Comparison of ENCODE assay signal across 11 cellular contexts in the genomic region with DNA sequence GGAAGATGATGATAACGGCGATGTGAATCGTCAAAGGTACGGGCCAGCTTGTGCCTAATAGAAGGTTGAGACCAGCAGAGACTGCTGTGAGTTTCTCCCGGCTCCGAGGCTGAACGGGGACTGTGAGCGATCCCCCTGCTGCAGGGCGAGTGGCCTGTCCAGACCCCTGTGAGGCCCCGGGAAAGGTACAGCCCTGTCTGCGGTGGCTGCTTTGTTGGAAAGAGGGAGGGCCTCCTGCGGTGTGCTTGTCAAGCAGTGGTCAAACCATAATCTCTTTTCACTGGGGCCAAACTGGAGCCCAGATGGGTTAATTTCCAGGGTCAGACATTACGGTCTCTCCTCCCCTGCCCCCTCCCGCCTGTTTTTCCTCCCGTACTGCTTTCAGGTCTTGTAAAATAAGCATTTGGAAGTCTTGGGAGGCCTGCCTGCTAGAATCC. TPM values are rescaled to one million over a fixed set of nuclear protein-coding genes. Genes with fewer than 3 reads are reported as not detected.
A peak's percentile ranks its signal among the peaks of the same experiment; 100 is the strongest.
DNase-seq lines count a peak whose midpoint lies in the region; ATAC-seq, FAIRE-seq and TF ChIP-seq lines count a peak whose summit lies in the region.
"Had no signal": no experiment of that assay in that cellular context is flagged by ENCODE, and none has a peak within 500 bp of the region (broad histone marks: within the 10 kb centered on the region; RNA-seq: fewer than 3 reads in every experiment).

No MANE protein-coding gene starts in this region.

- H3K9me3 Mint-ChIP-seq in naive thymus-derived CD8-positive, alpha-beta T cell: peaks cover 0 to 2% (median 0%) of the 10 kb centered on the region in 9 donors

- in situ Hi-C loops in HepG2 (cut with HindIII; ENCODE audit: extremely low pct_ligation_motif_present, low pct_unique_long_range_greater_than_20kb): no loop called here

- H3K4me2 ChIP-seq in neural cell (ENCODE audit: low read length) (no peak overlapping the region), HepG2 (ENCODE audit: low read depth, low read length) (no peak overlapping the region)

- H3K27ac ChIP-seq in esophagus (ENCODE audit: low read depth in 2 of 2, low read length in 1 of 2): peak overlapping the region; percentile 73 to 92
- no peak overlapping the region for H3K27ac ChIP-seq in neural cell (ENCODE audit: low read length)
- H3K27ac ChIP-seq in HepG2 (ENCODE audit: extremely low read length, insufficient read depth, low read length): no peak overlapping the region

- TF ChIP-seq EP300 in neural cell (conservative IDR thresholded peaks at IDR 0.05; ENCODE audit: poor library complexity, severe bottlenecking): no peak
- TF ChIP-seq EP300 in HepG2 (IDR thresholded peaks at IDR 0.05; ENCODE audit: low read depth in 2 of 2, low read length in 2 of 2): no peak
- TF ChIP-seq EP300 in HepG2 (CRISPR knock-in tag; IDR thresholded peaks at IDR 0.05; ENCODE audit: borderline replicate concordance): no peak

- no peak for ATAC-seq in HepG2
- no peak for ATAC-seq in naive thymus-derived CD8-positive, alpha-beta T cell

- H3F3A ChIP-seq in neural cell (ENCODE audit: insufficient read depth, low read length, poor library complexity, severe bottlenecking): no peaks in the 10 kb centered on the region

- no peaks in the 10 kb centered on the region for H3K9me2 ChIP-seq in neural cell (ENCODE audit: insufficient read depth, low read length)

- peaks cover 0 to 14% of the 10 kb centered on the region in 2 donors for H3K4me1 ChIP-seq in esophagus (ENCODE audit: control insufficient read depth in 2 of 2, insufficient read depth in 2 of 2, low read length in 1 of 2)
- peaks cover 34% of the 10 kb centered on the region for H3K4me1 ChIP-seq in HepG2 (ENCODE audit: insufficient read depth, low read length)

- H4K20me1 ChIP-seq in neural cell (ENCODE audit: insufficient read depth): no peaks in the 10 kb centered on the region
- H4K20me1 ChIP-seq in HepG2 (ENCODE audit: insufficient read depth, low read length): no peaks in the 10 kb centered on the region

- FAIRE-seq in HepG2 (lab: Jason Lieb, UNC): no peak

- no peak overlapping the region for H3K4me3 Mint-ChIP-seq in naive thymus-derived CD8-positive, alpha-beta T cell

- intact Hi-C loops in HepG2 (cut with micrococcal nuclease; ENCODE audit: unreplicated experiment): no loop called here

- BruUV-seq in HepG2 (replicated peaks; lab: Mats Ljungman, UMichigan): no TSS peak

- no peaks in the 10 kb centered on the region for H3K36me3 ChIP-seq in esophagus (ENCODE audit: control insufficient read depth in 2 of 2, insufficient read depth in 2 of 2, low read length in 1 of 2)
- no peaks in the 10 kb centered on the region for H3K36me3 ChIP-seq in neural cell (ENCODE audit: insufficient read depth, low read length)
- no peaks in the 10 kb centered on the region for H3K36me3 ChIP-seq in HepG2 (replicated peaks in 1 of 2; ENCODE audit: control insufficient read depth in 1 of 2, insufficient read depth in 2 of 2, low read length in 2 of 2)

- no peak overlapping the region for H2AFZ ChIP-seq in neural cell (ENCODE audit: low read depth, low read length)
- H2AFZ ChIP-seq in HepG2 (ENCODE audit: low read length): no peak overlapping the region

- POLR2A ChIA-PET in AG04449 (lab: Yijun Ruan, JAX) (interaction anchor here (1.2 to 1.6 kb wide), 3 partner anchors 134 to 233 kb away, joined by 3 to 4 read pairs (median 4); no protein-coding TSS in a partner anchor), HepG2 (lab: Yijun Ruan, JAX) (no interaction called here)
- POLR2A ChIA-PET in naive thymus-derived CD8-positive, alpha-beta T cell (lab: Charles Lee): no interaction called here

- H3K27ac Mint-ChIP-seq in naive thymus-derived CD8-positive, alpha-beta T cell: no peak overlapping the region

- no peak for DNase-seq in AG04449 (ENCODE audit: low read depth, low spot score)
- peak; percentile 14 for DNase-seq in NCI-H69 (lab: John Stamatoyannopoulos, UW)
- no peak for DNase-seq in HepG2 (ENCODE audit: low spot score)
- DNase-seq in naive thymus-derived CD8-positive, alpha-beta T cell: no peak
- DNase-seq in A172 (ENCODE audit: low spot score): no peak
- DNase-seq in activated CD4-positive, alpha-beta T cell treated with anti-CD3 and anti-CD28 coated beads, Interleukin-2, amount 50 U/mL, for 48 hours: no peak
- DNase-seq: activated effector memory CD4-positive, alpha-beta T cell treated with anti-CD3 and anti-CD28 coated beads, Interleukin-2, amount 50 U/mL, for 16 hours; GOT3; NCI-H526 had no signal

- H3K27me3 Mint-ChIP-seq in naive thymus-derived CD8-positive, alpha-beta T cell: peaks cover 22 to 46% (median 37%) of the 10 kb centered on the region in 5 donors

- TF ChIP-seq RAD21 in neural cell (conservative IDR thresholded peaks at IDR 0.05) (no peak), HepG2 (CRISPR knock-in tag; IDR thresholded peaks at IDR 0.05) (no peak)

- H3K9me3 ChIP-seq in esophagus (ENCODE audit: control insufficient read depth in 2 of 2, insufficient read depth in 1 of 2, low read depth in 1 of 2, low read length in 1 of 2): peaks cover 0 to 5% of the 10 kb centered on the region in 2 donors
- no peaks in the 10 kb centered on the region for H3K9me3 ChIP-seq in neural cell (ENCODE audit: low read length)
- H3K9me3 ChIP-seq in HepG2 (ENCODE audit: low read length): no peaks in the 10 kb centered on the region

- CTCF ChIA-PET in AG04449 (lab: Yijun Ruan, JAX) (interaction anchor here (0.8 to 2.4 kb wide), 12 partner anchors 8 to 241 kb away, joined by 3 to 35 read pairs (median 9); no protein-coding TSS in a partner anchor), HepG2 (lab: Yijun Ruan, JAX; ENCODE audit: low intra/inter-chr PET ratio, low total read pairs) (no interaction called here)

- WGBS in esophagus, 2 donors: 52% methylated on average over 15 of the region's 15 CpGs
- WGBS in HepG2 (ENCODE audit: low lambda C conversion rate): 62% methylated on average over 15 of the region's 15 CpGs

- TF ChIP-seq CTCF in AG04449 (IDR thresholded peaks at IDR 0.05; ENCODE audit: insufficient read depth, low read length, missing control alignments) (no peak), neural cell (IDR thresholded peaks at IDR 0.05; ENCODE audit: poor library complexity, severe bottlenecking) (no peak), HepG2 (CRISPR knock-in tag; IDR thresholded peaks at IDR 0.05) (no peak)

- H3K4me3 ChIP-seq in AG04449 (ENCODE audit: low read depth, low read length): peak overlapping the region; percentile 91
- peak overlapping the region; percentile 9 to 77 for H3K4me3 ChIP-seq in esophagus (ENCODE audit: low read depth in 1 of 2, low read length in 2 of 2)
- H3K4me3 ChIP-seq in neural cell (ENCODE audit: low read length): peak overlapping the region; percentile 70
- no peak overlapping the region for H3K4me3 ChIP-seq in HepG2 (replicated peaks in 1 of 3; ENCODE audit: insufficient read depth in 1 of 3, low read depth in 2 of 3, low read length in 3 of 3)

- H3K27me3 ChIP-seq in esophagus (ENCODE audit: control insufficient read depth in 1 of 2, insufficient read depth in 2 of 2, low read length in 2 of 2) (no peaks in the 10 kb centered on the region), neural cell (ENCODE audit: insufficient read depth, low read depth, low read length) (peaks cover 61% of the 10 kb centered on the region), HepG2 (ENCODE audit: control insufficient read depth in 1 of 2, insufficient read depth in 2 of 2, low read length in 2 of 2) (peaks cover 2 to 42% of the 10 kb centered on the region in 2 experiments; a peak in 4 of 5 replicates)

- H3K4me1 Mint-ChIP-seq in naive thymus-derived CD8-positive, alpha-beta T cell: peaks cover 9 to 14% (median 11%) of the 10 kb centered on the region in 4 donors

- peaks cover 21% of the 10 kb centered on the region for H3K79me2 ChIP-seq in neural cell (replicated peaks; ENCODE audit: insufficient read depth, low read length)
- H3K79me2 ChIP-seq in HepG2 (ENCODE audit: insufficient read depth, low read length): no peaks in the 10 kb centered on the region

- H3K36me3 Mint-ChIP-seq in naive thymus-derived CD8-positive, alpha-beta T cell: no peaks in the 10 kb centered on the region

- no peak for TF ChIP-seq POLR2A in HepG2 (IDR thresholded peaks at IDR 0.05; ENCODE audit: insufficient read depth in 1 of 2, low read depth in 2 of 2, low read length in 2 of 2)

- H3K9ac ChIP-seq in neural cell (ENCODE audit: low read length) (peak overlapping the region; percentile 4), HepG2 (ENCODE audit: insufficient read depth, low read depth, low read length) (no peak overlapping the region)

RNA-seq across cellular contexts. Expression of gene FZD7, which starts 3.0 kb away (rescaled TPM):
- polyA plus RNA-seq in esophagus (1 to 10 TPM; 2.7 to 5.7 TPM), neural cell (0.76 and 1.8 TPM in 2 replicates), HepG2 (2011; rRNA removed) (0.38 and 0.48 TPM in 2 replicates)
- 2.4 and 2.5 TPM in 2 replicates for polyA minus RNA-seq in neural cell
- 0.13 TPM in 1 of 2 replicates, not detected in the other for total RNA-seq in HepG2 (2016; rRNA removed; fragmentation: Illumina TruSeq; extraction: Trizol)
- not detected in 2 replicates for total RNA-seq in HepG2 (2016; cell fraction: cytosol; rRNA removed; fragmentation: Illumina TruSeq; extraction: Trizol; ENCODE audit: low read depth)
- 0.06 and 0.24 TPM in 2 replicates for total RNA-seq in HepG2 (2016; cell fraction: insoluble cytoplasmic fraction; rRNA removed; fragmentation: Illumina TruSeq; extraction: Trizol)
- 0.03 TPM in 1 of 2 replicates, not detected in the other for total RNA-seq in HepG2 (2016; cell fraction: membrane; rRNA removed; fragmentation: Illumina TruSeq; extraction: Trizol)
- 0.19 and 0.31 TPM in 2 replicates for total RNA-seq in HepG2 (2016; cell fraction: nucleus; rRNA removed; fragmentation: Illumina TruSeq; extraction: Trizol)
- 0.50 and 0.70 TPM in 2 replicates for polyA plus RNA-seq in HepG2 (2011; cell fraction: cytosol; rRNA removed)
- 0.87 and 1.0 TPM in 2 replicates for polyA plus RNA-seq in HepG2 (2011; cell fraction: nucleus; rRNA removed)
- polyA plus RNA-seq in HepG2 (2012): 0.68 and 1.2 TPM in 2 replicates
- polyA plus RNA-seq in HepG2 (2016; cell fraction: cytosol; fragmentation: Illumina TruSeq; extraction: Trizol; ENCODE audit: low read depth): not detected in 2 replicates
- polyA plus RNA-seq in HepG2 (2016; cell fraction: insoluble cytoplasmic fraction; fragmentation: Illumina TruSeq; extraction: Trizol; ENCODE audit: low read depth): 0.05 and 0.09 TPM in 2 replicates
- 0.03 TPM in 1 of 2 replicates, not detected in the other for polyA plus RNA-seq in HepG2 (2016; cell fraction: membrane; fragmentation: Illumina TruSeq; extraction: Trizol; ENCODE audit: low read depth)
- polyA plus RNA-seq in HepG2 (2016; cell fraction: nucleus; fragmentation: Illumina TruSeq; extraction: Trizol; ENCODE audit: insufficient read depth, low read depth): 0.27 and 0.42 TPM in 2 replicates
- polyA minus RNA-seq in HepG2 (2011; rRNA and poly(A)+ RNA removed; ENCODE audit: low replicate concordance): 3.7 and 9.1 TPM in 2 replicates
- 1.2 and 1.5 TPM in 2 replicates for polyA minus RNA-seq in HepG2 (2011; cell fraction: cytosol; rRNA and poly(A)+ RNA removed)
- polyA minus RNA-seq in HepG2 (2011; cell fraction: nucleus; rRNA and poly(A)+ RNA removed): 0.75 and 0.77 TPM in 2 replicates
- 1 to 10 TPM in 1 of 2 experiments, under 1 TPM in 1; 0.94 to 1.2 TPM for total RNA-seq in naive thymus-derived CD8-positive, alpha-beta T cell
- polyA plus RNA-seq in naive thymus-derived CD8-positive, alpha-beta T cell: under 1 TPM in 1 of 3 donors, not detected in 2; 0.07 TPM
- total RNA-seq in A172 (2014; rRNA removed; shearing (Covaris generic)): 8.6 and 10.8 TPM in 2 replicates

RNA-seq across cellular contexts. Expression of gene KIAA2012, which starts 36.4 kb away (rescaled TPM):
- polyA plus RNA-seq in esophagus (not detected), neural cell (not detected in 2 replicates), HepG2 (2011; rRNA removed) (not detected in 2 replicates)
- polyA minus RNA-seq in neural cell: 0.46 TPM in 1 of 2 replicates, not detected in the other
- total RNA-seq in HepG2 (2016; rRNA removed; fragmentation: Illumina TruSeq; extraction: Trizol): not detected in 2 replicates
- not detected in 2 replicates for total RNA-seq in HepG2 (2016; cell fraction: cytosol; rRNA removed; fragmentation: Illumina TruSeq; extraction: Trizol; ENCODE audit: low read depth)
- total RNA-seq in HepG2 (2016; cell fraction: insoluble cytoplasmic fraction; rRNA removed; fragmentation: Illumina TruSeq; extraction: Trizol): not detected in 2 replicates
- total RNA-seq in HepG2 (2016; cell fraction: membrane; rRNA removed; fragmentation: Illumina TruSeq; extraction: Trizol): not detected in 2 replicates
- not detected in 2 replicates for total RNA-seq in HepG2 (2016; cell fraction: nucleus; rRNA removed; fragmentation: Illumina TruSeq; extraction: Trizol)
- polyA plus RNA-seq in HepG2 (2011; cell fraction: cytosol; rRNA removed): not detected in 2 replicates
- polyA plus RNA-seq in HepG2 (2011; cell fraction: nucleus; rRNA removed): not detected in 2 replicates
- not detected in 2 replicates for polyA plus RNA-seq in HepG2 (2012)
- not detected in 2 replicates for polyA plus RNA-seq in HepG2 (2016; cell fraction: cytosol; fragmentation: Illumina TruSeq; extraction: Trizol; ENCODE audit: low read depth)
- not detected in 2 replicates for polyA plus RNA-seq in HepG2 (2016; cell fraction: insoluble cytoplasmic fraction; fragmentation: Illumina TruSeq; extraction: Trizol; ENCODE audit: low read depth)
- polyA plus RNA-seq in HepG2 (2016; cell fraction: membrane; fragmentation: Illumina TruSeq; extraction: Trizol; ENCODE audit: low read depth): not detected in 2 replicates
- polyA plus RNA-seq in HepG2 (2016; cell fraction: nucleus; fragmentation: Illumina TruSeq; extraction: Trizol; ENCODE audit: insufficient read depth, low read depth): not detected in 2 replicates
- not detected in 2 replicates for polyA minus RNA-seq in HepG2 (2011; rRNA and poly(A)+ RNA removed; ENCODE audit: low replicate concordance)
- polyA minus RNA-seq in HepG2 (2011; cell fraction: cytosol; rRNA and poly(A)+ RNA removed): not detected in 2 replicates
- not detected in 2 replicates for polyA minus RNA-seq in HepG2 (2011; cell fraction: nucleus; rRNA and poly(A)+ RNA removed)
- not detected for total RNA-seq in naive thymus-derived CD8-positive, alpha-beta T cell
- polyA plus RNA-seq in naive thymus-derived CD8-positive, alpha-beta T cell: not detected
- not detected in 2 replicates for total RNA-seq in A172 (2014; rRNA removed; shearing (Covaris generic))

Comparison
In these comparisons a context has a peak if more than half of its experiments do, and no peak if none do; other contexts are left out.
1. H3K4me3 ChIP-seq: peak in AG04449 (single experiment), esophagus (2 of 2) and neural cell (single experiment); none in HepG2 (0 of 3).
2. H3K27ac ChIP-seq: peak in esophagus (2 of 2); none in neural cell (single experiment) and HepG2 (single experiment).